2 cellular contexts compared by ENCODE assay signal in the genomic region with DNA sequence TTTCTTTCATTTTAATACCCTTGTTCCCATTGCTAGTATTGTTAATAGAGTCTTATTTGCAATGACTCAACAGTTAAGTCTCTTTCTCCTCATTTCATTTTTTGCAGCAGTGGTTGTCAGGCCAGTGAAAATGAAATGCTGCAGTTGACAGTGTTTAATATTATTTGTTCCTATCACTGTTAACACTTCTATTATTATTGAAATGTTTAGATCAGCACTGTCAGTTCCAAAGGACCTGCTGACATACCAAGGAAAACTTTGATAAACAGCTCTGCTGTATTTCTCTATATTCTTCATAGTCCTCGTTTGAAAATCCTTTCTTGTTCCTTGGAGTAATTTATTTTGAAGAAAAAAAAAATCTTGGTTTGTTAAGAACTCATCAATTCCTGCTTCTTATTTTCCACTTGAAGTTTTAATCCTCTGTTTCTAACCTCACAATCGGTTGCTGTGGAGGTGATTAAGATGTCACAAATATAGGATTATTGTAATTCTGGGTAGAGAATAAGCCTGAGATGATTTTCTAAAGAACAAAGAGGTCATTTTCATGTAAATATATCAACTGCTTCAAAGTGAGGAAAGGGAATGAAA.
TF ChIP-seq lines count a peak whose summit lies in the region.

No MANE protein-coding gene starts in this region.

TF ChIP-seq in SK-N-SH, 30 proteins besides CTCF, POLR2A, EP300 and RAD21 (continued from another document):
- TF ChIP-seq RXRA (IDR thresholded peaks at IDR 0.05; ENCODE audit: borderline replicate concordance, low read depth): no peak
- no peak for TF ChIP-seq MXI1 (IDR thresholded peaks at IDR 0.05; ENCODE audit: low read depth, low read length)
- no peak for TF ChIP-seq FOXM1 (IDR thresholded peaks at IDR 0.05; ENCODE audit: low read depth)
- no peak for TF ChIP-seq SMC3 (IDR thresholded peaks at IDR 0.05; ENCODE audit: low read depth, low read length)
- TF ChIP-seq, protein P1, sequence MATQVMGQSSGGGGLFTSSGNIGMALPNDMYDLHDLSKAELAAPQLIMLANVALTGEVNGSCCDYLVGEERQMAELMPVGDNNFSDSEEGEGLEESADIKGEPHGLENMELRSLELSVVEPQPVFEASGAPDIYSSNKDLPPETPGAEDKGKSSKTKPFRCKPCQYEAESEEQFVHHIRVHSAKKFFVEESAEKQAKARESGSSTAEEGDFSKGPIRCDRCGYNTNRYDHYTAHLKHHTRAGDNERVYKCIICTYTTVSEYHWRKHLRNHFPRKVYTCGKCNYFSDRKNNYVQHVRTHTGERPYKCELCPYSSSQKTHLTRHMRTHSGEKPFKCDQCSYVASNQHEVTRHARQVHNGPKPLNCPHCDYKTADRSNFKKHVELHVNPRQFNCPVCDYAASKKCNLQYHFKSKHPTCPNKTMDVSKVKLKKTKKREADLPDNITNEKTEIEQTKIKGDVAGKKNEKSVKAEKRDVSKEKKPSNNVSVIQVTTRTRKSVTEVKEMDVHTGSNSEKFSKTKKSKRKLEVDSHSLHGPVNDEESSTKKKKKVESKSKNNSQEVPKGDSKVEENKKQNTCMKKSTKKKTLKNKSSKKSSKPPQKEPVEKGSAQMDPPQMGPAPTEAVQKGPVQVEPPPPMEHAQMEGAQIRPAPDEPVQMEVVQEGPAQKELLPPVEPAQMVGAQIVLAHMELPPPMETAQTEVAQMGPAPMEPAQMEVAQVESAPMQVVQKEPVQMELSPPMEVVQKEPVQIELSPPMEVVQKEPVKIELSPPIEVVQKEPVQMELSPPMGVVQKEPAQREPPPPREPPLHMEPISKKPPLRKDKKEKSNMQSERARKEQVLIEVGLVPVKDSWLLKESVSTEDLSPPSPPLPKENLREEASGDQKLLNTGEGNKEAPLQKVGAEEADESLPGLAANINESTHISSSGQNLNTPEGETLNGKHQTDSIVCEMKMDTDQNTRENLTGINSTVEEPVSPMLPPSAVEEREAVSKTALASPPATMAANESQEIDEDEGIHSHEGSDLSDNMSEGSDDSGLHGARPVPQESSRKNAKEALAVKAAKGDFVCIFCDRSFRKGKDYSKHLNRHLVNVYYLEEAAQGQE (IDR thresholded peaks at IDR 0.05; ENCODE audit: low read depth, low read length): no peak
- TF ChIP-seq, protein P2, sequence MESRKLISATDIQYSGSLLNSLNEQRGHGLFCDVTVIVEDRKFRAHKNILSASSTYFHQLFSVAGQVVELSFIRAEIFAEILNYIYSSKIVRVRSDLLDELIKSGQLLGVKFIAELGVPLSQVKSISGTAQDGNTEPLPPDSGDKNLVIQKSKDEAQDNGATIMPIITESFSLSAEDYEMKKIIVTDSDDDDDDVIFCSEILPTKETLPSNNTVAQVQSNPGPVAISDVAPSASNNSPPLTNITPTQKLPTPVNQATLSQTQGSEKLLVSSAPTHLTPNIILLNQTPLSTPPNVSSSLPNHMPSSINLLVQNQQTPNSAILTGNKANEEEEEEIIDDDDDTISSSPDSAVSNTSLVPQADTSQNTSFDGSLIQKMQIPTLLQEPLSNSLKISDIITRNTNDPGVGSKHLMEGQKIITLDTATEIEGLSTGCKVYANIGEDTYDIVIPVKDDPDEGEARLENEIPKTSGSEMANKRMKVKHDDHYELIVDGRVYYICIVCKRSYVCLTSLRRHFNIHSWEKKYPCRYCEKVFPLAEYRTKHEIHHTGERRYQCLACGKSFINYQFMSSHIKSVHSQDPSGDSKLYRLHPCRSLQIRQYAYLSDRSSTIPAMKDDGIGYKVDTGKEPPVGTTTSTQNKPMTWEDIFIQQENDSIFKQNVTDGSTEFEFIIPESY (IDR thresholded peaks at IDR 0.05; ENCODE audit: borderline replicate concordance, low read depth): no peak
- no peak for TF ChIP-seq YY1 (IDR thresholded peaks at IDR 0.05; ENCODE audit: low read depth)
- TF ChIP-seq CHD2 (IDR thresholded peaks at IDR 0.05; ENCODE audit: low read length, partially characterized antibody): no peak
- no peak for TF ChIP-seq TCF12 (IDR thresholded peaks at IDR 0.05)
- TF ChIP-seq NFIC (IDR thresholded peaks at IDR 0.05; ENCODE audit: borderline replicate concordance): no peak
- no peak for TF ChIP-seq FOSL2 (IDR thresholded peaks at IDR 0.05; ENCODE audit: borderline replicate concordance, low read depth)
- TF ChIP-seq GABPA (IDR thresholded peaks at IDR 0.05; ENCODE audit: low read depth): no peak
- no peak for TF ChIP-seq SIN3A (IDR thresholded peaks at IDR 0.05; ENCODE audit: borderline replicate concordance, low read depth, low read length)
- TF ChIP-seq POLR2AphosphoS5 (IDR thresholded peaks at IDR 0.05; ENCODE audit: low read depth, low read length): no peak
- no peak for TF ChIP-seq FOXJ3 (CRISPR knock-in tag; IDR thresholded peaks at IDR 0.05)

TF ChIP-seq in SK-N-SH treated with all-trans-retinoic acid at 6 μM for 48 hours, 23 proteins besides CTCF, POLR2A, EP300 and RAD21 (continued from another document):
- TF ChIP-seq, protein P3, sequence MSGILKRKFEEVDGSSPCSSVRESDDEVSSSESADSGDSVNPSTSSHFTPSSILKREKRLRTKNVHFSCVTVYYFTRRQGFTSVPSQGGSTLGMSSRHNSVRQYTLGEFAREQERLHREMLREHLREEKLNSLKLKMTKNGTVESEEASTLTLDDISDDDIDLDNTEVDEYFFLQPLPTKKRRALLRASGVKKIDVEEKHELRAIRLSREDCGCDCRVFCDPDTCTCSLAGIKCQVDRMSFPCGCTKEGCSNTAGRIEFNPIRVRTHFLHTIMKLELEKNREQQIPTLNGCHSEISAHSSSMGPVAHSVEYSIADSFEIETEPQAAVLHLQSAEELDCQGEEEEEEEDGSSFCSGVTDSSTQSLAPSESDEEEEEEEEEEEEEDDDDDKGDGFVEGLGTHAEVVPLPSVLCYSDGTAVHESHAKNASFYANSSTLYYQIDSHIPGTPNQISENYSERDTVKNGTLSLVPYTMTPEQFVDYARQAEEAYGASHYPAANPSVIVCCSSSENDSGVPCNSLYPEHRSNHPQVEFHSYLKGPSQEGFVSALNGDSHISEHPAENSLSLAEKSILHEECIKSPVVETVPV (CRISPR knock-in tag; IDR thresholded peaks at IDR 0.05): no peak
- TF ChIP-seq ZNF70 (CRISPR knock-in tag; IDR thresholded peaks at IDR 0.05): no peak
- no peak for TF ChIP-seq ARNTL (CRISPR knock-in tag; IDR thresholded peaks at IDR 0.05; ENCODE audit: borderline replicate concordance, low read depth)
- no peak for TF ChIP-seq TOX (CRISPR knock-in tag; IDR thresholded peaks at IDR 0.05; ENCODE audit: borderline replicate concordance)
- TF ChIP-seq OSR1 (CRISPR knock-in tag; IDR thresholded peaks at IDR 0.05): no peak
- TF ChIP-seq, protein P4, sequence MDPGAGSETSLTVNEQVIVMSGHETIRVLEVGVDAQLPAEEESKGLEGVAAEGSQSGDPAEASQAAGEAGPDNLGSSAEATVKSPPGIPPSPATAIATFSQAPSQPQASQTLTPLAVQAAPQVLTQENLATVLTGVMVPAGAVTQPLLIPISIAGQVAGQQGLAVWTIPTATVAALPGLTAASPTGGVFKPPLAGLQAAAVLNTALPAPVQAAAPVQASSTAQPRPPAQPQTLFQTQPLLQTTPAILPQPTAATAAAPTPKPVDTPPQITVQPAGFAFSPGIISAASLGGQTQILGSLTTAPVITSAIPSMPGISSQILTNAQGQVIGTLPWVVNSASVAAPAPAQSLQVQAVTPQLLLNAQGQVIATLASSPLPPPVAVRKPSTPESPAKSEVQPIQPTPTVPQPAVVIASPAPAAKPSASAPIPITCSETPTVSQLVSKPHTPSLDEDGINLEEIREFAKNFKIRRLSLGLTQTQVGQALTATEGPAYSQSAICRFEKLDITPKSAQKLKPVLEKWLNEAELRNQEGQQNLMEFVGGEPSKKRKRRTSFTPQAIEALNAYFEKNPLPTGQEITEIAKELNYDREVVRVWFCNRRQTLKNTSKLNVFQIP (CRISPR knock-in tag; IDR thresholded peaks at IDR 0.05; ENCODE audit: borderline replicate concordance, low read depth): no peak
- no peak for TF ChIP-seq RARB (CRISPR knock-in tag; IDR thresholded peaks at IDR 0.05)
- no peak for TF ChIP-seq BACH2 (CRISPR knock-in tag; IDR thresholded peaks at IDR 0.05; ENCODE audit: borderline replicate concordance)
- TF ChIP-seq ZFP3 (CRISPR knock-in tag; IDR thresholded peaks at IDR 0.05): no peak
- no peak for TF ChIP-seq ESRRG (CRISPR knock-in tag; IDR thresholded peaks at IDR 0.05)
- TF ChIP-seq, protein P5, sequence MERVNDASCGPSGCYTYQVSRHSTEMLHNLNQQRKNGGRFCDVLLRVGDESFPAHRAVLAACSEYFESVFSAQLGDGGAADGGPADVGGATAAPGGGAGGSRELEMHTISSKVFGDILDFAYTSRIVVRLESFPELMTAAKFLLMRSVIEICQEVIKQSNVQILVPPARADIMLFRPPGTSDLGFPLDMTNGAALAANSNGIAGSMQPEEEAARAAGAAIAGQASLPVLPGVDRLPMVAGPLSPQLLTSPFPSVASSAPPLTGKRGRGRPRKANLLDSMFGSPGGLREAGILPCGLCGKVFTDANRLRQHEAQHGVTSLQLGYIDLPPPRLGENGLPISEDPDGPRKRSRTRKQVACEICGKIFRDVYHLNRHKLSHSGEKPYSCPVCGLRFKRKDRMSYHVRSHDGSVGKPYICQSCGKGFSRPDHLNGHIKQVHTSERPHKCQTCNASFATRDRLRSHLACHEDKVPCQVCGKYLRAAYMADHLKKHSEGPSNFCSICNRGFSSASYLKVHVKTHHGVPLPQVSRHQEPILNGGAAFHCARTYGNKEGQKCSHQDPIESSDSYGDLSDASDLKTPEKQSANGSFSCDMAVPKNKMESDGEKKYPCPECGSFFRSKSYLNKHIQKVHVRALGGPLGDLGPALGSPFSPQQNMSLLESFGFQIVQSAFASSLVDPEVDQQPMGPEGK (CRISPR knock-in tag; IDR thresholded peaks at IDR 0.05; ENCODE audit: borderline replicate concordance): no peak
- TF ChIP-seq ZNF565 (CRISPR knock-in tag; conservative IDR thresholded peaks at IDR 0.05; ENCODE audit: low read depth): no peak
- TF ChIP-seq ISL1 (CRISPR knock-in tag; IDR thresholded peaks at IDR 0.05): no peak
- no peak for TF ChIP-seq GLIS3 (CRISPR knock-in tag; IDR thresholded peaks at IDR 0.05)
- no peak for TF ChIP-seq SNAI2 (CRISPR knock-in tag; IDR thresholded peaks at IDR 0.05)
- no peak for TF ChIP-seq PPARA (CRISPR knock-in tag; IDR thresholded peaks at IDR 0.05; ENCODE audit: borderline replicate concordance)
- TF ChIP-seq, protein P6, sequence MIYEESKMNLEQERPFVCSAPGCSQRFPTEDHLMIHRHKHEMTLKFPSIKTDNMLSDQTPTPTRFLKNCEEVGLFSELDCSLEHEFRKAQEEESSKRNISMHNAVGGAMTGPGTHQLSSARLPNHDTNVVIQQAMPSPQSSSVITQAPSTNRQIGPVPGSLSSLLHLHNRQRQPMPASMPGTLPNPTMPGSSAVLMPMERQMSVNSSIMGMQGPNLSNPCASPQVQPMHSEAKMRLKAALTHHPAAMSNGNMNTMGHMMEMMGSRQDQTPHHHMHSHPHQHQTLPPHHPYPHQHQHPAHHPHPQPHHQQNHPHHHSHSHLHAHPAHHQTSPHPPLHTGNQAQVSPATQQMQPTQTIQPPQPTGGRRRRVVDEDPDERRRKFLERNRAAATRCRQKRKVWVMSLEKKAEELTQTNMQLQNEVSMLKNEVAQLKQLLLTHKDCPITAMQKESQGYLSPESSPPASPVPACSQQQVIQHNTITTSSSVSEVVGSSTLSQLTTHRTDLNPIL (CRISPR knock-in tag; IDR thresholded peaks at IDR 0.05; ENCODE audit: low read depth): no peak
- no peak for TF ChIP-seq CSDC2 (CRISPR knock-in tag; IDR thresholded peaks at IDR 0.05)
